8 cellular contexts compared by ENCODE assay signal in the genomic region with DNA sequence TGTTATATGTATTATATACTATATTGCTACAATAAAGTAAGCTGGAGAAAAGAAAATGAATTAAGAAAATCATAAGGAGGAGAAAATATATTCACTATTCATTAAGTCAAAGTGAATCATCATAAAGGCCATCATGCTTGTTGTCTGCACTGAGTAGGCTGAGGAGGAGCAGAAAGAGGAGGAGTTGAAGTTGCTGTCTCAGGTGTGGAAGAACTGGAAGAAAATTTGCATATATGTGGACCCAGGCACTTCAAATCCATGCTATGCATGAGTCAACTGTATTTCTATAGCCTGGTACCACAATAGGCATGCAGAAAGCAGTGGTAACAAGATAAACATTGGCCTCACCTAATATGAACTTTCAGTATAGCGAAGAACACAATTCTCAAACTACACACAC.
"Had no signal": no experiment of that assay in that cellular context is flagged by ENCODE, and none has a peak within 500 bp of the region (broad histone marks: within the 10 kb centered on the region; RNA-seq: fewer than 3 reads in every experiment).

No MANE protein-coding gene starts in this region.

- H3K4me3 ChIP-seq: GM23338, K562 had no signal

- DNase-seq: H9, HCEC 1CT, IMR-90 had no signal

- FAIRE-seq: H1, H54, HTR-8/SVneo, K562 had no signal
